In genomic region chr6:23656257-23656731, GRCh38 we compare ENCODE assay signal across 19 cellular contexts.
DNase-seq lines count a peak whose midpoint lies in the region; ATAC-seq and TF ChIP-seq lines count a peak whose summit lies in the region.
"Had no signal": no experiment of that assay in that cellular context is flagged by ENCODE, and none has a peak within 500 bp of the region (broad histone marks: within the 10 kb centered on the region; RNA-seq: fewer than 3 reads in every experiment).

No MANE protein-coding gene starts in this region.

- H3F3A ChIP-seq in SK-N-SH (replicated peaks; ENCODE audit: insufficient read depth) = no peaks in the 10 kb centered on the region

- H3K9ac ChIP-seq in SK-N-SH = no peak overlapping the region
- H3K9ac ChIP-seq: GM23248 had no signal

- no peak for ATAC-seq in activated CD8-positive, alpha-beta T cell treated with anti-CD3 and anti-CD28 coated beads, Interleukin-2, amount 10 ng/mL, durations not matched to agents 7 days and 5 days
- no peak for ATAC-seq in stimulated activated memory B cell treated with anti-CD40 and anti-IgM and Interleukin-4, amounts not matched to agents 10 μg/mL and 1 μg/mL and 100 μg/mL, for 72 hours
- ATAC-seq: activated naive CD8-positive, alpha-beta T cell treated with anti-CD3 and anti-CD28 coated beads, Interleukin-2, amount 50 U/mL, for 24 hours; effector memory CD8-positive, alpha-beta T cell had no signal

- H3K9me3 ChIP-seq in A673 (ENCODE audit: low read depth, low read length, poor library complexity, severe bottlenecking) (no peaks in the 10 kb centered on the region), SK-N-SH (no peaks in the 10 kb centered on the region)
- H3K9me3 ChIP-seq: left ventricle myocardium inferior, right atrium auricular region, thoracic aorta had no signal

- H3K27me3 Mint-ChIP-seq in nephron progenitor cell (ENCODE audit: low read depth, poor library complexity) = no peaks in the 10 kb centered on the region
- H3K27me3 Mint-ChIP-seq in activated CD8-positive, alpha-beta T cell treated with anti-CD3 and anti-CD28 coated beads, Interleukin-2, amount 10 ng/mL, durations not matched to agents 7 days and 5 days (ENCODE audit: low read depth) = no peaks in the 10 kb centered on the region
- H3K27me3 Mint-ChIP-seq in immature natural killer cell (ENCODE audit: low read depth in 3 of 3) = peaks cover 0 to 3% (median 0%) of the 10 kb centered on the region in 3 donors
- no peaks in the 10 kb centered on the region for H3K27me3 Mint-ChIP-seq in stimulated activated memory B cell treated with anti-CD40 and anti-IgM and Interleukin-4, amounts not matched to agents 10 μg/mL and 1 μg/mL and 100 μg/mL, for 72 hours
- H3K27me3 Mint-ChIP-seq: activated naive CD8-positive, alpha-beta T cell treated with anti-CD3 and anti-CD28 coated beads, Interleukin-2, amount 50 U/mL, for 24 hours; effector memory CD8-positive, alpha-beta T cell had no signal

- H3K9me3 Mint-ChIP-seq in nephron progenitor cell (peaks cover 4% of the 10 kb centered on the region), immature natural killer cell (peaks cover 3 to 22% (median 9%) of the 10 kb centered on the region in 6 donors)
- no peaks in the 10 kb centered on the region for H3K9me3 Mint-ChIP-seq in activated CD8-positive, alpha-beta T cell treated with anti-CD3 and anti-CD28 coated beads, Interleukin-2, amount 10 ng/mL, durations not matched to agents 7 days and 5 days (ENCODE audit: insufficient read depth)
- H3K9me3 Mint-ChIP-seq in stimulated activated memory B cell treated with anti-CD40 and anti-IgM and Interleukin-4, amounts not matched to agents 10 μg/mL and 1 μg/mL and 100 μg/mL, for 72 hours = peaks cover 4% of the 10 kb centered on the region
- H3K9me3 Mint-ChIP-seq: activated naive CD8-positive, alpha-beta T cell treated with anti-CD3 and anti-CD28 coated beads, Interleukin-2, amount 50 U/mL, for 24 hours had no signal

- no peaks in the 10 kb centered on the region for H3K27me3 ChIP-seq in A673 (replicated peaks; ENCODE audit: insufficient read depth, low read depth, low read length, poor library complexity)
- H3K27me3 ChIP-seq in SK-N-SH (ENCODE audit: insufficient read depth) = no peaks in the 10 kb centered on the region
- H3K27me3 ChIP-seq: right atrium auricular region had no signal

- DNase-seq in A673 (ENCODE audit: low spot score) (peak; percentile 73), NCI-H2081 treated with DMSO at 0.1 percent for 48 hours (lab: John Stamatoyannopoulos, UW) (peak; percentile 56), SK-N-SH (peak; percentile 12), nephron progenitor cell (peak; percentile 20), immature natural killer cell (no peak), NOMO-1 (lab: John Stamatoyannopoulos, UW; ENCODE audit: unreplicated experiment in 2 of 2) (no peak)
- DNase-seq in activated CD8-positive, alpha-beta T cell treated with anti-CD3 and anti-CD28 coated beads, Interleukin-2, amount 10 ng/mL, durations not matched to agents 7 days and 5 days = no peak
- DNase-seq: activated naive CD8-positive, alpha-beta T cell treated with anti-CD3 and anti-CD28 coated beads, Interleukin-2, amount 50 U/mL, for 24 hours; central memory CD4-positive, alpha-beta T cell; effector memory CD8-positive, alpha-beta T cell; GM23248; left ventricle myocardium inferior; NCI-H2107; stimulated activated CD4-positive, alpha-beta T cell treated with anti-CD3 and anti-CD28 coated beads, Interleukin-2, amount 100 ng/mL, for 48 hours; stimulated activated CD8-positive, alpha-beta memory T cell treated with anti-CD3 and anti-CD28 coated beads, Interleukin-4, amount 100 ng/mL, for 48 hours had no signal

- H2AFZ ChIP-seq in SK-N-SH (ENCODE audit: low read depth) = no peak overlapping the region
- H2AFZ ChIP-seq: GM23248 had no signal

- peak in 1 of 2 experiments; percentile 81; a peak in 2 of 4 replicates for TF ChIP-seq EP300 in SK-N-SH (IDR thresholded peaks at IDR 0.05; ENCODE audit: borderline replicate concordance in 1 of 2, low read depth in 1 of 2, low read length in 1 of 2)

- no peaks in the 10 kb centered on the region for H3K36me3 ChIP-seq in A673 (ENCODE audit: insufficient read depth, low read length, poor library complexity, severe bottlenecking)
- H3K36me3 ChIP-seq in SK-N-SH (replicated peaks in 1 of 2; ENCODE audit: control insufficient read depth in 1 of 2, insufficient read depth in 2 of 2, low read length in 1 of 2) = no peaks in the 10 kb centered on the region
- H3K36me3 ChIP-seq: left ventricle myocardium inferior, right atrium auricular region, thoracic aorta had no signal

- peaks cover 49% of the 10 kb centered on the region for H3K4me1 Mint-ChIP-seq in nephron progenitor cell
- no peaks in the 10 kb centered on the region for H3K4me1 Mint-ChIP-seq in activated CD8-positive, alpha-beta T cell treated with anti-CD3 and anti-CD28 coated beads, Interleukin-2, amount 10 ng/mL, durations not matched to agents 7 days and 5 days (ENCODE audit: low read depth)
- H3K4me1 Mint-ChIP-seq in immature natural killer cell = no peaks in the 10 kb centered on the region
- no peaks in the 10 kb centered on the region for H3K4me1 Mint-ChIP-seq in stimulated activated memory B cell treated with anti-CD40 and anti-IgM and Interleukin-4, amounts not matched to agents 10 μg/mL and 1 μg/mL and 100 μg/mL, for 72 hours
- H3K4me1 Mint-ChIP-seq: activated naive CD8-positive, alpha-beta T cell treated with anti-CD3 and anti-CD28 coated beads, Interleukin-2, amount 50 U/mL, for 24 hours had no signal

- H4K20me1 ChIP-seq in SK-N-SH (ENCODE audit: insufficient read depth) = no peaks in the 10 kb centered on the region

- H3K27ac ChIP-seq in A673 (ENCODE audit: low read depth, low read length, poor library complexity, severe bottlenecking) (no peak overlapping the region), SK-N-SH (ENCODE audit: low read depth in 2 of 2, low read length in 1 of 2) (peak overlapping the region in 1 of 2 experiments; percentile 96; a peak in 2 of 4 replicates)
- H3K27ac ChIP-seq: 22Rv1, GM23248, left ventricle myocardium inferior, right atrium auricular region, thoracic aorta had no signal

- no peak; the same call in 1 of the 2 replicates for TF ChIP-seq RAD21 in SK-N-SH (IDR thresholded peaks at IDR 0.05; ENCODE audit: low read length)

- POLR2A ChIA-PET in A673 (lab: Charles Lee; ENCODE audit: low non-redundant PET) = no interaction called here
- POLR2A ChIA-PET in SK-N-SH (lab: Yijun Ruan, JAX) = interaction anchor here (0.6 to 1.3 kb wide), 3 partner anchors 45 to 199 kb away, joined by 3 to 5 read pairs (median 5); no protein-coding TSS in a partner anchor
- POLR2A ChIA-PET in activated CD8-positive, alpha-beta T cell treated with anti-CD3 and anti-CD28 coated beads, Interleukin-2, amount 10 ng/mL, durations not matched to agents 7 days and 5 days (lab: Charles Lee) = no interaction called here

- CTCF ChIA-PET in A673 (lab: Charles Lee) = no interaction called here
- CTCF ChIA-PET in SK-N-SH (lab: Yijun Ruan, JAX) = interaction anchor here (0.7 to 7.1 kb wide), 4 partner anchors 132 to 1066 kb away, joined by 3 to 59 read pairs (median 4); no protein-coding TSS in a partner anchor
- CTCF ChIA-PET in activated CD8-positive, alpha-beta T cell treated with anti-CD3 and anti-CD28 coated beads, Interleukin-2, amount 10 ng/mL, durations not matched to agents 7 days and 5 days (lab: Charles Lee) = no interaction called here

- 21% methylated on average over 8 of the region's 8 CpGs for WGBS in SK-N-SH (ENCODE audit: low lambda C conversion rate)

- BruUV-seq in A673 (replicated peaks; lab: Mats Ljungman, UMichigan) = no TSS peak

- H3K27ac Mint-ChIP-seq in nephron progenitor cell = no peak overlapping the region
- H3K27ac Mint-ChIP-seq in activated CD8-positive, alpha-beta T cell treated with anti-CD3 and anti-CD28 coated beads, Interleukin-2, amount 10 ng/mL, durations not matched to agents 7 days and 5 days = no peak overlapping the region
- no peak overlapping the region for H3K27ac Mint-ChIP-seq in immature natural killer cell
- no peak overlapping the region for H3K27ac Mint-ChIP-seq in stimulated activated memory B cell treated with anti-CD40 and anti-IgM and Interleukin-4, amounts not matched to agents 10 μg/mL and 1 μg/mL and 100 μg/mL, for 72 hours
- H3K27ac Mint-ChIP-seq: activated naive CD8-positive, alpha-beta T cell treated with anti-CD3 and anti-CD28 coated beads, Interleukin-2, amount 50 U/mL, for 24 hours; effector memory CD8-positive, alpha-beta T cell had no signal

- no peaks in the 10 kb centered on the region for H3K79me2 ChIP-seq in SK-N-SH (ENCODE audit: insufficient read depth)

- no peak overlapping the region for H3K4me3 ChIP-seq in A673 (ENCODE audit: low read depth, low read length, poor library complexity, severe bottlenecking)
- H3K4me3 ChIP-seq in SK-N-SH (ENCODE audit: low read depth in 2 of 2, low read length in 1 of 2) = no peak overlapping the region; a peak in 1 of 4 replicates
- H3K4me3 ChIP-seq: GM23248, left ventricle myocardium inferior, right atrium auricular region, thoracic aorta had no signal

- TF ChIP-seq CTCF in A673 (conservative IDR thresholded peaks at IDR 0.05; ENCODE audit: low read depth, low read length) = no peak
- no peak for TF ChIP-seq CTCF in SK-N-SH (IDR thresholded peaks at IDR 0.05)
- TF ChIP-seq CTCF in nephron progenitor cell (IDR thresholded peaks at IDR 0.05) = no peak

- H3K4me1 ChIP-seq in A673 (ENCODE audit: insufficient read depth, low read length, poor library complexity, severe bottlenecking) (peaks cover 16% of the 10 kb centered on the region), SK-N-SH (ENCODE audit: control insufficient read depth in 1 of 2, insufficient read depth in 2 of 2, low read depth in 1 of 2, low read length in 1 of 2) (peaks cover 0 to 30% of the 10 kb centered on the region in 2 experiments; a peak in 2 of 4 replicates)
- H3K4me1 ChIP-seq: left ventricle myocardium inferior, right atrium auricular region had no signal

- intact Hi-C loops in A673 (cut with micrococcal nuclease; ENCODE audit: unreplicated experiment) = no loop called here

- H3K4me2 ChIP-seq in SK-N-SH = no peak overlapping the region

- no peaks in the 10 kb centered on the region for H3K9me2 ChIP-seq in SK-N-SH

- H3K4me3 Mint-ChIP-seq in nephron progenitor cell (peak overlapping the region; percentile 1), immature natural killer cell (no peak overlapping the region)
- H3K4me3 Mint-ChIP-seq in activated CD8-positive, alpha-beta T cell treated with anti-CD3 and anti-CD28 coated beads, Interleukin-2, amount 10 ng/mL, durations not matched to agents 7 days and 5 days = no peak overlapping the region
- H3K4me3 Mint-ChIP-seq in stimulated activated memory B cell treated with anti-CD40 and anti-IgM and Interleukin-4, amounts not matched to agents 10 μg/mL and 1 μg/mL and 100 μg/mL, for 72 hours = no peak overlapping the region
- H3K4me3 Mint-ChIP-seq: activated naive CD8-positive, alpha-beta T cell treated with anti-CD3 and anti-CD28 coated beads, Interleukin-2, amount 50 U/mL, for 24 hours; effector memory CD8-positive, alpha-beta T cell had no signal

- H3K36me3 Mint-ChIP-seq in nephron progenitor cell (ENCODE audit: low read depth) (no peaks in the 10 kb centered on the region), immature natural killer cell (no peaks in the 10 kb centered on the region)
- H3K36me3 Mint-ChIP-seq in activated CD8-positive, alpha-beta T cell treated with anti-CD3 and anti-CD28 coated beads, Interleukin-2, amount 10 ng/mL, durations not matched to agents 7 days and 5 days (ENCODE audit: low read depth) = no peaks in the 10 kb centered on the region
- H3K36me3 Mint-ChIP-seq in stimulated activated memory B cell treated with anti-CD40 and anti-IgM and Interleukin-4, amounts not matched to agents 10 μg/mL and 1 μg/mL and 100 μg/mL, for 72 hours = no peaks in the 10 kb centered on the region

Comparison
In these comparisons a context has a peak if more than half of its experiments do, and no peak if none do; other contexts are left out.
1. DNase-seq: peak in A673 (single experiment), NCI-H2081 treated with DMSO at 0.1 percent for 48 hours (single experiment), SK-N-SH (single experiment) and nephron progenitor cell (single experiment); none in activated CD8-positive, alpha-beta T cell treated with anti-CD3 and anti-CD28 coated beads, Interleukin-2, amount 10 ng/mL, durations not matched to agents 7 days and 5 days (single experiment), immature natural killer cell (0 of 3) and NOMO-1 (0 of 2).